In genomic region chr12:26520154-26520553, GRCh38 we compare ENCODE assay signal across 1 cellular context.
TF ChIP-seq lines count a peak whose summit lies in the region.

No MANE protein-coding gene starts in this region.

TF ChIP-seq in GM23338, 12 proteins besides CTCF, POLR2A, EP300 and RAD21 (continued from another document):
- no peak for TF ChIP-seq REST (IDR thresholded peaks at IDR 0.05; ENCODE audit: unreplicated experiment)
- no peak for TF ChIP-seq NANOG (IDR thresholded peaks at IDR 0.05; ENCODE audit: borderline replicate concordance)
- no peak for TF ChIP-seq STAT1 (IDR thresholded peaks at IDR 0.05; ENCODE audit: unreplicated experiment)
- no peak for TF ChIP-seq ETS1 (IDR thresholded peaks at IDR 0.05)
- no peak for TF ChIP-seq ZNF114 (CRISPR knock-in tag; IDR thresholded peaks at IDR 0.05)
- no peak for TF ChIP-seq EZH2phosphoT487 (IDR thresholded peaks at IDR 0.05; ENCODE audit: unreplicated experiment)
